8 cellular contexts compared by ENCODE assay signal in genomic region chr6:42891199-42891722, GRCh38. TPM values are rescaled to one million over a fixed set of nuclear protein-coding genes. Genes with fewer than 3 reads are reported as not detected.
DNase-seq lines count a peak whose midpoint lies in the region; ATAC-seq, FAIRE-seq and TF ChIP-seq lines count a peak whose summit lies in the region.

No MANE protein-coding gene starts in this region.

- H3K27ac ChIP-seq in A549 (peak overlapping the region; percentile 98 to 99), cingulate gyrus (ENCODE audit: low read depth, low read length) (peak overlapping the region; percentile 83), muscle layer of duodenum (ENCODE audit: low read length) (peak overlapping the region; percentile 88)

- TF ChIP-seq CTCF in A549 (IDR thresholded peaks at IDR 0.05) = no peak

- H3K4me1 ChIP-seq in A549 = peaks cover 8% of the 10 kb centered on the region; the same call in 2 of the 3 replicates
- peaks cover 0 to 10% of the 10 kb centered on the region in 2 donors for H3K4me1 ChIP-seq in muscle layer of duodenum (ENCODE audit: control insufficient read depth in 1 of 2, insufficient read depth in 2 of 2, low read length in 2 of 2)

- no peak for TF ChIP-seq POLR2A in A549 (IDR thresholded peaks at IDR 0.05; ENCODE audit: low read length)

- H3K9me3 ChIP-seq in A549 = no peaks in the 10 kb centered on the region
- no peaks in the 10 kb centered on the region for H3K9me3 ChIP-seq in muscle layer of duodenum (ENCODE audit: control insufficient read depth in 1 of 2, low read length in 2 of 2)

- peak overlapping the region; percentile 80 for H3K4me3 ChIP-seq in A549
- H3K4me3 ChIP-seq in Jurkat, Clone E6-1 (ENCODE audit: low read length) = peak overlapping the region; percentile 89
- H3K4me3 ChIP-seq in muscle layer of duodenum (ENCODE audit: low read depth in 1 of 2, low read length in 2 of 2) = peak overlapping the region; percentile 88 to 98

- peaks cover 0 to 11% of the 10 kb centered on the region in 2 donors for H3K36me3 ChIP-seq in muscle layer of duodenum (ENCODE audit: control insufficient read depth in 1 of 2, insufficient read depth in 2 of 2, low read length in 2 of 2)

- CTCF ChIA-PET in A549 (lab: Yijun Ruan, JAX) = interaction anchor here (0.6 to 1.4 kb wide), 4 partner anchors 10 to 145 kb away, joined by 3 to 4 read pairs (median 4); partner anchors contain the start of gene TBCC

- POLR2A ChIA-PET in A549 (lab: Yijun Ruan, JAX) = interaction anchor here (0.7 to 2.2 kb wide), 7 partner anchors 9 to 145 kb away, joined by 3 to 22 read pairs (median 4); partner anchors contain the start of genes PPP2R5D, RPL7L1 and TBCC

- ATAC-seq in A549 = no peak
- no peak for ATAC-seq in GM19397 (IDR thresholded peaks at IDR 0.05; ENCODE audit: unreplicated experiment)
- ATAC-seq in HG02623 (IDR thresholded peaks at IDR 0.05; ENCODE audit: unreplicated experiment) = no peak

- 60% methylated on average over 17 of the region's 17 CpGs for WGBS in A549 (ENCODE audit: missing lambda C conversion rate)

- FAIRE-seq in A549 (lab: Jason Lieb, UNC) = no peak

- DNase-seq in A549 (ENCODE audit: low read depth in 1 of 2, low spot score in 1 of 2) = no peak
- no peak for DNase-seq in Jurkat, Clone E6-1 (ENCODE audit: low read depth, low spot score)
- no peak for DNase-seq in HK-2 (ENCODE audit: unreplicated experiment)
- no peak for DNase-seq in NCI-H146 (lab: John Stamatoyannopoulos, UW)

- H3K4me2 ChIP-seq in A549 = peak overlapping the region; percentile 94

- no peaks in the 10 kb centered on the region for H3K27me3 ChIP-seq in muscle layer of duodenum (ENCODE audit: low read depth, low read length)

- TF ChIP-seq RAD21 in A549 (conservative IDR thresholded peaks at IDR 0.05 in 1 of 2, IDR thresholded peaks at IDR 0.05 in 1 of 2) = no peak

- TF ChIP-seq EP300 in A549 (IDR thresholded peaks at IDR 0.05) = no peak

TF ChIP-seq in A549, 52 proteins besides CTCF, POLR2A, EP300 and RAD21:
- TF ChIP-seq EHMT2 (IDR thresholded peaks at IDR 0.05; ENCODE audit: low read depth) (no peak), HOXB5 (CRISPR knock-in tag; IDR thresholded peaks at IDR 0.05) (no peak), RFX5 (IDR thresholded peaks at IDR 0.05) (no peak), CBX2 (IDR thresholded peaks at IDR 0.05; ENCODE audit: borderline replicate concordance, low read depth) (no peak), SREBF2 (IDR thresholded peaks at IDR 0.05) (no peak), CBX8 (IDR thresholded peaks at IDR 0.05) (no peak), ZNF302 (CRISPR knock-in tag; IDR thresholded peaks at IDR 0.05) (no peak), CEBPB (IDR thresholded peaks at IDR 0.05) (no peak), PBX3 (IDR thresholded peaks at IDR 0.05) (no peak), HOXA7 (CRISPR knock-in tag; IDR thresholded peaks at IDR 0.05) (no peak), FOXS1 (CRISPR knock-in tag; IDR thresholded peaks at IDR 0.05) (no peak), HMGXB4 (CRISPR knock-in tag; IDR thresholded peaks at IDR 0.05; ENCODE audit: borderline replicate concordance) (no peak), E2F6 (IDR thresholded peaks at IDR 0.05; ENCODE audit: borderline replicate concordance, low read depth) (no peak), KDM5A (IDR thresholded peaks at IDR 0.05) (no peak), BCL3 (IDR thresholded peaks at IDR 0.05) (no peak), NFE2L2 (conservative IDR thresholded peaks at IDR 0.05; ENCODE audit: low read length) (no peak)
TF ChIP-seq in A549: peak in this region for 0.

RNA-seq across cellular contexts. Expression of gene RPL7L1, which starts 11.8 kb away (rescaled TPM):
- polyA plus RNA-seq in A549 (2011; rRNA removed) = 46.4 and 65.2 TPM in 2 replicates
- polyA plus RNA-seq in A549 (2012; cell fraction: cytosol; rRNA removed) = 21.5 and 25.9 TPM in 2 replicates
- polyA plus RNA-seq in A549 (2012; cell fraction: nucleus; rRNA removed) = 8.0 and 15.2 TPM in 2 replicates
- polyA plus RNA-seq in A549 (2017; fragmentation: RNase III; extraction: RNeasy Plus Mini Kit Qiagen cat#74134 plus additional on column Dnase treatment) = 82.5 to 101 TPM (median 84.1 TPM) in 3 replicates
- polyA minus RNA-seq in A549 (2011; rRNA and poly(A)+ RNA removed) = 30.5 and 31.1 TPM in 2 replicates
- 118 TPM for polyA plus RNA-seq in Jurkat, Clone E6-1 (2012; ENCODE audit: insufficient read depth, insufficient read length)

RNA-seq across cellular contexts. Expression of gene PTCRA, which starts 24.6 kb away (rescaled TPM):
- not detected in 2 replicates for polyA plus RNA-seq in A549 (2011; rRNA removed)
- polyA plus RNA-seq in A549 (2012; cell fraction: cytosol; rRNA removed) = not detected in 2 replicates
- polyA plus RNA-seq in A549 (2012; cell fraction: nucleus; rRNA removed) = not detected in 2 replicates
- not detected in 3 replicates for polyA plus RNA-seq in A549 (2017; fragmentation: RNase III; extraction: RNeasy Plus Mini Kit Qiagen cat#74134 plus additional on column Dnase treatment)
- polyA minus RNA-seq in A549 (2011; rRNA and poly(A)+ RNA removed) = not detected in 2 replicates
- polyA plus RNA-seq in Jurkat, Clone E6-1 (2012; ENCODE audit: insufficient read depth, insufficient read length) = not detected

RNA-seq across cellular contexts. Expression of gene CNPY3, which starts 38.0 kb away (rescaled TPM):
- polyA plus RNA-seq in A549 (2011; rRNA removed) (28.2 and 30.3 TPM in 2 replicates), A549 (2017; fragmentation: RNase III; extraction: RNeasy Plus Mini Kit Qiagen cat#74134 plus additional on column Dnase treatment) (31.9 to 39.4 TPM (median 38.5 TPM) in 3 replicates)
- polyA plus RNA-seq in A549 (2012; cell fraction: cytosol; rRNA removed) = 34.5 and 35.9 TPM in 2 replicates
- 30.6 and 32.0 TPM in 2 replicates for polyA plus RNA-seq in A549 (2012; cell fraction: nucleus; rRNA removed)
- polyA minus RNA-seq in A549 (2011; rRNA and poly(A)+ RNA removed) = 20.7 and 23.6 TPM in 2 replicates
- polyA plus RNA-seq in Jurkat, Clone E6-1 (2012; ENCODE audit: insufficient read depth, insufficient read length) = 72.3 TPM
